Comparison of ENCODE assay signal across 8 cellular contexts in genomic region chr2:84906900-84907714, GRCh38. TPM values are rescaled to one million over a fixed set of nuclear protein-coding genes. Genes with fewer than 3 reads are reported as not detected.
DNase-seq lines count a peak whose midpoint lies in the region; ATAC-seq and TF ChIP-seq lines count a peak whose summit lies in the region.

No MANE protein-coding gene starts in this region.

- peak overlapping the region; percentile 100 for H3K4ac ChIP-seq in trophoblast cell (ENCODE audit: low read depth, low read length)

- H3K4me2 ChIP-seq in trophoblast cell (ENCODE audit: low read length), result peak overlapping the region; percentile 88

- CTCF ChIA-PET in RWPE1 (lab: Yijun Ruan, JAX), result interaction anchor here (0.6 to 2.5 kb wide), 2 partner anchors 11 to 19 kb away, joined by 4 to 16 read pairs; no protein-coding TSS in a partner anchor

- H3K36me3 ChIP-seq in BE2C, result no peaks in the 10 kb centered on the region
- H3K36me3 ChIP-seq in heart right ventricle, result peaks cover 0 to 9% (median 0%) of the 10 kb centered on the region in 9 donors
- H3K36me3 ChIP-seq in trophoblast cell (ENCODE audit: control insufficient read depth in 1 of 2, insufficient read depth in 2 of 2, low read length in 2 of 2), result peaks cover 8 to 13% of the 10 kb centered on the region in 2 experiments

- intact Hi-C loops in heart right ventricle (cut with DNase I), result loop anchor here in 1 of 10 donors (1.0 kb wide), 1 partner anchor 17 kb away; no protein-coding TSS in a partner anchor

- H3K27ac ChIP-seq in RWPE1 (peak overlapping the region; percentile 99), heart right ventricle (peak overlapping the region; percentile 92 to 99 (median 97)), trophoblast cell (ENCODE audit: low read depth, low read length) (peak overlapping the region; percentile 83)

- H3K4me3 ChIP-seq in BE2C (ENCODE audit: low read depth, low read length), result peak overlapping the region; percentile 71
- peak overlapping the region; percentile 62 to 98 (median 90) for H3K4me3 ChIP-seq in heart right ventricle
- H3K4me3 ChIP-seq in trophoblast cell (ENCODE audit: low read depth, low read length), result peak overlapping the region; percentile 94

- peak; percentile 31 for ATAC-seq in GM18868 (IDR thresholded peaks at IDR 0.05; ENCODE audit: unreplicated experiment)
- ATAC-seq in HG03175 (IDR thresholded peaks at IDR 0.05; ENCODE audit: unreplicated experiment), result peak; percentile 34
- ATAC-seq in heart right ventricle, result peak; percentile 56 to 82 (median 68)

- H2AK5ac ChIP-seq in trophoblast cell (ENCODE audit: low read length), result no peak overlapping the region

- H2BK12ac ChIP-seq in trophoblast cell (ENCODE audit: low read length), result no peak overlapping the region

- H2AFZ ChIP-seq in trophoblast cell (ENCODE audit: insufficient read depth, low read length, poor library complexity), result no peak overlapping the region

- no peaks in the 10 kb centered on the region for H3K9me3 ChIP-seq in BE2C
- H3K9me3 ChIP-seq in heart right ventricle, result peaks cover 0 to 4% (median 0%) of the 10 kb centered on the region in 11 donors
- peaks cover 10% of the 10 kb centered on the region for H3K9me3 ChIP-seq in trophoblast cell (ENCODE audit: insufficient read depth, low read depth, low read length)

- H4K8ac ChIP-seq in trophoblast cell (ENCODE audit: low read depth, low read length), result peak overlapping the region; percentile 98

- peak overlapping the region; percentile 95 for H3K9ac ChIP-seq in trophoblast cell (ENCODE audit: low read length)

- TF ChIP-seq CTCF in BE2C (IDR thresholded peaks at IDR 0.05; ENCODE audit: low read depth, low read length) (no peak), RWPE1 (conservative IDR thresholded peaks at IDR 0.05; ENCODE audit: low read depth) (no peak), heart right ventricle (IDR thresholded peaks at IDR 0.05) (no peak)

- H3K27me3 ChIP-seq in BE2C (peaks cover 5% of the 10 kb centered on the region), heart right ventricle (no peaks in the 10 kb centered on the region), trophoblast cell (ENCODE audit: insufficient read depth, low read length) (no peaks in the 10 kb centered on the region)

- H3K79me1 ChIP-seq in trophoblast cell (ENCODE audit: low read length), result peaks cover 23% of the 10 kb centered on the region

- POLR2A ChIA-PET in RWPE1 (lab: Yijun Ruan, JAX; ENCODE audit: low non-redundant PET), result interaction anchor here (0.7 to 2.1 kb wide), 6 partner anchors 11 to 108 kb away, joined by 3 to 15 read pairs (median 4); no protein-coding TSS in a partner anchor

- H2BK5ac ChIP-seq in trophoblast cell (ENCODE audit: low read depth, low read length, poor library complexity), result peak overlapping the region; percentile 98

- H3K79me2 ChIP-seq in trophoblast cell (ENCODE audit: control insufficient read depth, insufficient read depth, low read length, poor library complexity), result peaks cover 17% of the 10 kb centered on the region

- peak; percentile 9 for DNase-seq in BE2C
- DNase-seq in RWPE1 (ENCODE audit: low spot score), result peak; percentile 90
- peak; percentile 56 for DNase-seq in amniotic stem cell (lab: John Stamatoyannopoulos, UW)
- peak; percentile 73 to 88 for DNase-seq in heart right ventricle
- peak; percentile 82 to 88 for DNase-seq in trophoblast cell
- no peak for DNase-seq in NCI-H2196 (lab: John Stamatoyannopoulos, UW; ENCODE audit: unreplicated experiment)

- no peak overlapping the region for H4K12ac ChIP-seq in trophoblast cell (ENCODE audit: low read depth, low read length)

- peak overlapping the region; percentile 97 for H3K14ac ChIP-seq in trophoblast cell (ENCODE audit: low read length)

- WGBS in heart right ventricle, 2 donors, result 24 to 40% methylated on average over 15 of the region's 15 CpGs
- WGBS in trophoblast cell (ENCODE audit: extremely low coverage, insufficient coverage, insufficient read length), result no CpG with 5 or more reads among the region's 15 CpGs

- H4K91ac ChIP-seq in trophoblast cell (ENCODE audit: low read depth, low read length), result peak overlapping the region; percentile 99

- H2BK120ac ChIP-seq in trophoblast cell (ENCODE audit: insufficient read depth, low read length, poor library complexity), result peak overlapping the region; percentile 37

- H3K23ac ChIP-seq in trophoblast cell (ENCODE audit: low read length), result no peak overlapping the region

- peak overlapping the region; percentile 75 for H3K18ac ChIP-seq in trophoblast cell (ENCODE audit: low read length)

- H3K4me1 ChIP-seq in BE2C (no peaks in the 10 kb centered on the region), heart right ventricle (peaks cover 0 to 31% (median 8%) of the 10 kb centered on the region in 9 donors), trophoblast cell (ENCODE audit: control insufficient read depth in 1 of 2, insufficient read depth in 2 of 2, low read length in 2 of 2) (peaks cover 0 to 4% of the 10 kb centered on the region in 2 experiments)

RNA-seq across cellular contexts. Expression of gene TMSB10, which starts 1.7 kb away (rescaled TPM):
- polyA plus RNA-seq in BE2C (2012; ENCODE audit: insufficient read depth, insufficient read length, low read depth), result 925 TPM
- 1,000 to 10,000 TPM in 2 of 10 donors, 100 to 1,000 TPM in 8; 217 to 1,060 (median 297) TPM for total RNA-seq in heart right ventricle
- 1,000 to 10,000 TPM; 1,049 to 2,308 TPM for polyA plus RNA-seq in heart right ventricle
- polyA plus RNA-seq in trophoblast cell (2013), result 2,539 and 2,657 TPM in 2 replicates

RNA-seq across cellular contexts. Expression of gene TRABD2A, which starts 26.2 kb away (rescaled TPM):
- not detected for polyA plus RNA-seq in BE2C (2012; ENCODE audit: insufficient read depth, insufficient read length, low read depth)
- total RNA-seq in heart right ventricle, result 1 to 10 TPM in 3 of 10 donors, under 1 TPM in 7; 0.34 to 2.0 (median 0.55) TPM
- 1 to 10 TPM in 1 of 2 donors, under 1 TPM in 1; 0.97 to 1.5 TPM for polyA plus RNA-seq in heart right ventricle
- 10.7 and 12.4 TPM in 2 replicates for polyA plus RNA-seq in trophoblast cell (2013)
